ENCODE assay signal across 1 cellular context in genomic region chr9:135221951-135222631, GRCh38.
TF ChIP-seq lines count a peak whose summit lies in the region.

No MANE protein-coding gene starts in this region.

TF ChIP-seq in liver, 16 proteins besides CTCF, POLR2A, EP300 and RAD21 (continued from another document):
- TF ChIP-seq REST (IDR thresholded peaks at IDR 0.05): no peak
